In genomic region chr1:237736372-237737029, GRCh38 we compare ENCODE assay signal across 8 cellular contexts.
DNase-seq lines count a peak whose midpoint lies in the region; ATAC-seq and TF ChIP-seq lines count a peak whose summit lies in the region.

No MANE protein-coding gene starts in this region.

- peaks cover 2 to 8% of the 10 kb centered on the region in 2 donors for H3K9me3 Mint-ChIP-seq in effector memory CD8-positive, alpha-beta T cell

- H3K4me3 Mint-ChIP-seq in effector memory CD8-positive, alpha-beta T cell, result peak overlapping the region; percentile 1 to 5

- ATAC-seq in effector memory CD8-positive, alpha-beta T cell (replicated peaks), result peak; percentile 89
- no peak for ATAC-seq in GM18498 (IDR thresholded peaks at IDR 0.05; ENCODE audit: unreplicated experiment)

- H3K36me3 ChIP-seq in sigmoid colon, result peaks cover 0 to 5% (median 0%) of the 10 kb centered on the region in 4 donors

- TF ChIP-seq CTCF in sigmoid colon (IDR thresholded peaks at IDR 0.05), result peak in 3 of 4 experiments; percentile 37 to 53 (median 50)

- H3K27ac Mint-ChIP-seq in effector memory CD8-positive, alpha-beta T cell, result peak overlapping the region; percentile 36 to 39

- peak overlapping the region in 2 of 4 donors; percentile 39 to 67 for H3K27ac ChIP-seq in sigmoid colon

- no peaks in the 10 kb centered on the region for H3K27me3 Mint-ChIP-seq in effector memory CD8-positive, alpha-beta T cell

- peak overlapping the region in 1 of 4 donors; percentile 27 for H3K4me3 ChIP-seq in sigmoid colon

- peaks cover 7 to 14% of the 10 kb centered on the region in 2 donors for H3K4me1 Mint-ChIP-seq in effector memory CD8-positive, alpha-beta T cell (ENCODE audit: low read depth in 2 of 2)

- H3K9me3 ChIP-seq in sigmoid colon, result no peaks in the 10 kb centered on the region

- no peak for TF ChIP-seq POLR2A in sigmoid colon (IDR thresholded peaks at IDR 0.05)

- no peaks in the 10 kb centered on the region for H3K27me3 ChIP-seq in sigmoid colon

- peaks cover 0 to 4% (median 0%) of the 10 kb centered on the region in 4 donors for H3K4me1 ChIP-seq in sigmoid colon

- intact Hi-C loops in sigmoid colon (cut with DNase I), result no loop called here

- TF ChIP-seq EP300 in sigmoid colon (IDR thresholded peaks at IDR 0.05), result no peak

- H3K36me3 Mint-ChIP-seq in effector memory CD8-positive, alpha-beta T cell (ENCODE audit: insufficient read depth), result peaks cover 5% of the 10 kb centered on the region

- DNase-seq in NCI-H1694 (lab: John Stamatoyannopoulos, UW), result peak; percentile 7
- DNase-seq in NCI-H1694 treated with DMSO at 0.1 percent for 48 hours (lab: John Stamatoyannopoulos, UW), result no peak
- peak; percentile 52 for DNase-seq in NCI-H69 (lab: John Stamatoyannopoulos, UW)
- DNase-seq in effector memory CD8-positive, alpha-beta T cell, result peak; percentile 1 to 2 (median 2)
- no peak for DNase-seq in sigmoid colon
- no peak for DNase-seq in NCI-H1105 (lab: John Stamatoyannopoulos, UW)
- DNase-seq in AG08395 (ENCODE audit: low spot score), result no peak

- WGBS in sigmoid colon, 2 donors, result 57 to 60% methylated on average over 8 of the region's 8 CpGs

Comparison
In these comparisons a context has a peak if more than half of its experiments do, and no peak if none do; other contexts are left out.
1. DNase-seq: peak in NCI-H1694 (single experiment), NCI-H69 (single experiment) and effector memory CD8-positive, alpha-beta T cell (3 of 3); none in NCI-H1694 treated with DMSO at 0.1 percent for 48 hours (single experiment), sigmoid colon (single experiment), NCI-H1105 (single experiment) and AG08395 (single experiment).